8 cellular contexts compared by ENCODE assay signal in genomic region chr12:53079226-53080117, GRCh38. TPM values are rescaled to one million over a fixed set of nuclear protein-coding genes. Genes with fewer than 3 reads are reported as not detected.
A peak's percentile ranks its signal among the peaks of the same experiment; 100 is the strongest.
DNase-seq lines count a peak whose midpoint lies in the region; ATAC-seq and TF ChIP-seq lines count a peak whose summit lies in the region.

SPRYD3 (minus strand) TSS chr12:53079390; CDS start chr12:53079333, 57 bp downstream.

- TF ChIP-seq CTCF in AG10803 (conservative IDR thresholded peaks at IDR 0.05; ENCODE audit: low read length) (no peak), kidney epithelial cell (IDR thresholded peaks at IDR 0.05; ENCODE audit: insufficient read depth, low read length, poor library complexity, severe bottlenecking) (no peak)

- DNase-seq in AG10803 (ENCODE audit: low read depth): peak; percentile 97
- DNase-seq in NCI-H460 (ENCODE audit: extremely low read depth, low read depth): peak; percentile 96
- peak; percentile 99 for DNase-seq in activated CD4-positive, CD25-positive, alpha-beta regulatory T cell treated with anti-CD3 and anti-CD28 coated beads, Interleukin-2, amount 50 U/mL, for 72 hours
- peak; percentile 87 to 90 for DNase-seq in cerebellar nuclear complex (lab: John Stamatoyannopoulos, UW)
- peak; percentile 52 for DNase-seq in kidney epithelial cell (ENCODE audit: low read depth)
- peak; percentile 92 to 95 for DNase-seq in stimulated activated CD4-positive, alpha-beta T cell treated with anti-CD3 and anti-CD28 coated beads, Interleukin-15, amount 100 ng/mL, for 48 hours (ENCODE audit: low read depth in 2 of 2)

- no peaks in the 10 kb centered on the region for H3K27me3 ChIP-seq in kidney epithelial cell (ENCODE audit: control insufficient read depth, insufficient read depth, low read length)

- H3K4me3 ChIP-seq in AG10803 (ENCODE audit: low read length) (peak within 1 kb of the TSS; percentile 71), kidney epithelial cell (ENCODE audit: low read depth, low read length) (peak within 1 kb of the TSS; percentile 67)

- ATAC-seq in GM19043 (IDR thresholded peaks at IDR 0.05; ENCODE audit: low read depth, unreplicated experiment): peak; percentile 98
- peak; percentile 87 for ATAC-seq in HG03378 (IDR thresholded peaks at IDR 0.05; ENCODE audit: unreplicated experiment)

- H3K36me3 ChIP-seq in kidney epithelial cell (ENCODE audit: control insufficient read depth, insufficient read depth, low read length): no peaks in the 10 kb centered on the region

RNA-seq across cellular contexts. Expression of gene SPRYD3, which starts in this region (rescaled TPM):
- 24.4 and 28.5 TPM in 2 replicates for total RNA-seq in NCI-H460 (2014; rRNA removed; shearing (Covaris generic))
- polyA plus RNA-seq in NCI-H460 (2014; cell fraction: nucleus; rRNA removed): 13.7 and 25.6 TPM in 2 replicates
- 32.0 and 32.3 TPM in 2 replicates for total RNA-seq in kidney epithelial cell

Comparison
In these comparisons a context has a peak if more than half of its experiments do, and no peak if none do; other contexts are left out.
1. Peak in every context shown above with its lines: DNase-seq, ATAC-seq and H3K4me3 ChIP-seq.